ENCODE assay signal across 1 cellular context in genomic region chr17:28344435-28344901, GRCh38.
TF ChIP-seq lines count a peak whose summit lies in the region.

No MANE protein-coding gene starts in this region.

TF ChIP-seq in liver, 16 proteins besides CTCF, POLR2A, EP300 and RAD21 (continued from another document):
- TF ChIP-seq REST (IDR thresholded peaks at IDR 0.05) = no peak
- TF ChIP-seq, protein P1, sequence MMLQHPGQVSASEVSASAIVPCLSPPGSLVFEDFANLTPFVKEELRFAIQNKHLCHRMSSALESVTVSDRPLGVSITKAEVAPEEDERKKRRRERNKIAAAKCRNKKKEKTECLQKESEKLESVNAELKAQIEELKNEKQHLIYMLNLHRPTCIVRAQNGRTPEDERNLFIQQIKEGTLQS (IDR thresholded peaks at IDR 0.05) = no peak
